1 cellular context compared by ENCODE assay signal in genomic region chr14:23954965-23955364, GRCh38.
TF ChIP-seq lines count a peak whose summit lies in the region.
"Not testable (repeated sequence)": the region's sequence is repeated elsewhere in the genome, so short reads cannot be mapped to it uniquely, and the experiment has no call there.

No MANE protein-coding gene starts in this region.

TF ChIP-seq in HepG2, 621 proteins besides CTCF, POLR2A, EP300 and RAD21 (continued from another document):
- TF ChIP-seq HNRNPLL (IDR thresholded peaks at IDR 0.05; ENCODE audit: low read depth, low read length, poor library complexity, severe bottlenecking) = peak; percentile 24
- not testable (repeated sequence) for TF ChIP-seq ZBTB40 (IDR thresholded peaks at IDR 0.05)
- peak; percentile 31; the same call in 1 of the 2 replicates for TF ChIP-seq ZBTB40 (CRISPR knock-in tag; IDR thresholded peaks at IDR 0.05)
- TF ChIP-seq RBFOX2 (IDR thresholded peaks at IDR 0.05; ENCODE audit: low read depth, low read length) = peak; percentile 54
- 0 out of 2 replicates have a peak, but pooled peaks have one; percentile 40 for TF ChIP-seq ZFP90 (CRISPR knock-in tag; IDR thresholded peaks at IDR 0.05; ENCODE audit: borderline replicate concordance)
